In genomic region chrX:11446951-11447350, GRCh38 we compare ENCODE assay signal across 16 cellular contexts.
DNase-seq lines count a peak whose midpoint lies in the region; ATAC-seq, FAIRE-seq and TF ChIP-seq lines count a peak whose summit lies in the region.
"Had no signal": no experiment of that assay in that cellular context is flagged by ENCODE, and none has a peak within 500 bp of the region (broad histone marks: within the 10 kb centered on the region; RNA-seq: fewer than 3 reads in every experiment).

No MANE protein-coding gene starts in this region.

- no peak for ATAC-seq in GM21528 (IDR thresholded peaks at IDR 0.05; ENCODE audit: low FRiP score, unreplicated experiment)
- no peak for ATAC-seq in lower lobe of right lung

- no peak overlapping the region for H4K8ac ChIP-seq in mesenchymal stem cell (ENCODE audit: low read length)

- no peak for TF ChIP-seq POLR2A in endothelial cell of umbilical vein (IDR thresholded peaks at IDR 0.05; ENCODE audit: low read depth, low read length)
- no peak for TF ChIP-seq POLR2A in thyroid gland (IDR thresholded peaks at IDR 0.05)

- H3K27me3 ChIP-seq in endothelial cell of umbilical vein (ENCODE audit: control insufficient read depth in 2 of 2, insufficient read depth in 2 of 2, low read length in 2 of 2) (no peaks in the 10 kb centered on the region), mesenchymal stem cell (ENCODE audit: control insufficient read depth in 1 of 2, insufficient read depth in 1 of 2, low read length in 2 of 2) (no peaks in the 10 kb centered on the region), thyroid gland (no peaks in the 10 kb centered on the region), lower lobe of right lung (ENCODE audit: low read depth) (no peaks in the 10 kb centered on the region)
- no peaks in the 10 kb centered on the region for H3K27me3 ChIP-seq in CD8-positive, alpha-beta memory T cell (ENCODE audit: insufficient read depth, low read length, poor library complexity, severe bottlenecking)

- H3K18ac ChIP-seq in mesenchymal stem cell (ENCODE audit: low read depth in 1 of 2, low read length in 2 of 2) = no peak overlapping the region

- H4K20me1 ChIP-seq in endothelial cell of umbilical vein (replicated peaks; ENCODE audit: control insufficient read depth, extremely low read depth, insufficient read depth, low read length) = no peaks in the 10 kb centered on the region

- no peak overlapping the region for H3K23ac ChIP-seq in mesenchymal stem cell (ENCODE audit: low read length in 2 of 2)

- no peak overlapping the region for H3K4me3 Mint-ChIP-seq in CD8-positive, alpha-beta memory T cell
- H3K4me3 Mint-ChIP-seq: IgD-negative memory B cell had no signal

- no peak for TF ChIP-seq CTCF in endothelial cell of umbilical vein (IDR thresholded peaks at IDR 0.05; ENCODE audit: extremely low read depth in 1 of 2, insufficient read depth in 1 of 2, low read depth in 1 of 2, low read length in 2 of 2)
- TF ChIP-seq CTCF in thyroid gland (IDR thresholded peaks at IDR 0.05) = no peak
- TF ChIP-seq CTCF in lower lobe of right lung (IDR thresholded peaks at IDR 0.05) = no peak

- H3K79me2 ChIP-seq in endothelial cell of umbilical vein (ENCODE audit: control insufficient read depth, insufficient read depth, low read length) = no peaks in the 10 kb centered on the region

- H3K4me1 Mint-ChIP-seq in CD8-positive, alpha-beta memory T cell = no peaks in the 10 kb centered on the region

- no peak overlapping the region for H2AK5ac ChIP-seq in mesenchymal stem cell (ENCODE audit: low read length, severe bottlenecking)

- intact Hi-C loops in endothelial cell of umbilical vein (cut with micrococcal nuclease) = no loop called here
- intact Hi-C loops in thyroid gland (cut with DNase I) = no loop called here
- intact Hi-C loops in lower lobe of right lung (cut with DNase I) = no loop called here

- CTCF ChIA-PET in endothelial cell of umbilical vein (lab: Charles Lee) = no interaction called here
- CTCF ChIA-PET in CD8-positive, alpha-beta memory T cell (lab: Charles Lee) = no interaction called here

- no peak overlapping the region for H3K4me3 ChIP-seq in endothelial cell of umbilical vein (replicated peaks in 1 of 3; ENCODE audit: insufficient read depth in 1 of 3, low read depth in 1 of 3, low read length in 3 of 3)
- H3K4me3 ChIP-seq in mesenchymal stem cell (ENCODE audit: insufficient read depth in 1 of 2, low read depth in 1 of 2, low read length in 2 of 2) = no peak overlapping the region
- H3K4me3 ChIP-seq in thyroid gland (replicated peaks in 1 of 3) = no peak overlapping the region
- no peak overlapping the region for H3K4me3 ChIP-seq in lower lobe of right lung
- no peak overlapping the region for H3K4me3 ChIP-seq in CD8-positive, alpha-beta memory T cell (ENCODE audit: low read length)
- H3K4me3 ChIP-seq: BLaER1 treated with 17β-estradiol and CSF1 and Interleukin-3, amounts not matched to agents 10 nM and 100 nM; SK-N-MC had no signal

- H3K36me3 Mint-ChIP-seq in CD8-positive, alpha-beta memory T cell = no peaks in the 10 kb centered on the region
- H3K36me3 Mint-ChIP-seq: IgD-negative memory B cell had no signal

- no peak overlapping the region for H3K4me2 ChIP-seq in endothelial cell of umbilical vein (ENCODE audit: insufficient read depth, low read length)
- H3K4me2 ChIP-seq in mesenchymal stem cell (ENCODE audit: low read length, poor library complexity, severe bottlenecking) = no peak overlapping the region
- H3K4me2 ChIP-seq: BLaER1 treated with 17β-estradiol and CSF1 and Interleukin-3, amounts not matched to agents 10 nM and 100 nM had no signal

- H2BK12ac ChIP-seq in mesenchymal stem cell (ENCODE audit: low read length in 2 of 2) = no peak overlapping the region

- no TSS peak for BruUV-seq in endothelial cell of umbilical vein (replicated peaks; lab: Mats Ljungman, UMichigan)

- H2BK5ac ChIP-seq in mesenchymal stem cell (ENCODE audit: low read depth, low read length, poor library complexity, severe bottlenecking) = no peak overlapping the region

- no peaks in the 10 kb centered on the region for H3K9me3 ChIP-seq in endothelial cell of umbilical vein (replicated peaks; ENCODE audit: control insufficient read depth, insufficient read depth, low read length)
- H3K9me3 ChIP-seq in mesenchymal stem cell (ENCODE audit: control insufficient read depth, low read length) = no peaks in the 10 kb centered on the region
- H3K9me3 ChIP-seq in thyroid gland = no peaks in the 10 kb centered on the region
- H3K9me3 ChIP-seq in lower lobe of right lung = no peaks in the 10 kb centered on the region
- H3K9me3 ChIP-seq in CD8-positive, alpha-beta memory T cell (ENCODE audit: low read length) = no peaks in the 10 kb centered on the region

- H2BK15ac ChIP-seq in mesenchymal stem cell (ENCODE audit: low read depth, poor library complexity, severe bottlenecking) = no peak overlapping the region

- H3K9ac ChIP-seq in endothelial cell of umbilical vein (replicated peaks; ENCODE audit: extremely low read depth, insufficient read depth, low read length) (no peak overlapping the region), mesenchymal stem cell (ENCODE audit: low read length) (peak overlapping the region; percentile 61)
- H3K9ac ChIP-seq: BLaER1 treated with 17β-estradiol and CSF1 and Interleukin-3, amounts not matched to agents 10 nM and 100 nM had no signal

- no peaks in the 10 kb centered on the region for H3K9me1 ChIP-seq in endothelial cell of umbilical vein (replicated peaks; ENCODE audit: control insufficient read depth, extremely low read depth, insufficient read depth, low read length)

- dilution Hi-C loops in endothelial cell of umbilical vein (cut with MboI; ENCODE audit: extremely low pct_ligation_motif_present, low sequenced_read_pairs) = no loop called here

- H3K27ac ChIP-seq in endothelial cell of umbilical vein (ENCODE audit: insufficient read depth, low read depth, low read length) (no peak overlapping the region), mesenchymal stem cell (ENCODE audit: low read length, poor library complexity, severe bottlenecking) (no peak overlapping the region), thyroid gland (peak overlapping the region; percentile 32 to 74 (median 68)), lower lobe of right lung (no peak overlapping the region)
- no peak overlapping the region for H3K27ac ChIP-seq in CD8-positive, alpha-beta memory T cell (ENCODE audit: low read depth, low read length)
- H3K27ac ChIP-seq: BLaER1 treated with 17β-estradiol and CSF1 and Interleukin-3, amounts not matched to agents 10 nM and 100 nM; SK-N-MC had no signal

- DNase-seq in NCI-H460 (ENCODE audit: extremely low read depth, low read depth) = peak; percentile 77
- peak; percentile 6 for DNase-seq in endothelial cell of umbilical vein (ENCODE audit: low read depth, low spot score)
- DNase-seq in mesenchymal stem cell = no peak
- no peak for DNase-seq in thyroid gland
- no peak for DNase-seq in NCI-H1105 treated with DMSO at 0.1 percent for 48 hours (lab: John Stamatoyannopoulos, UW)
- DNase-seq in lower lobe of right lung = no peak
- no peak for DNase-seq in CD8-positive, alpha-beta memory T cell
- DNase-seq: DMS153, HCEC 1CT, MV-4-11, NCI-H146, NCI-H748 treated with DMSO at 0.1 percent for 48 hours had no signal

- POLR2A ChIA-PET in endothelial cell of umbilical vein (lab: Charles Lee) = no interaction called here
- POLR2A ChIA-PET in CD8-positive, alpha-beta memory T cell (lab: Charles Lee) = no interaction called here

- WGBS in mesenchymal stem cell = no CpG with 5 or more reads among the region's 4 CpGs
- 82 to 86% methylated on average over 4 of the region's 4 CpGs for WGBS in thyroid gland, 2 donors

- no peak overlapping the region for H4K91ac ChIP-seq in mesenchymal stem cell (ENCODE audit: low read length)

- H3K27me3 Mint-ChIP-seq in CD8-positive, alpha-beta memory T cell = peaks cover 0 to 5% of the 10 kb centered on the region in 2 donors

- H3K4ac ChIP-seq in mesenchymal stem cell (ENCODE audit: low read depth in 1 of 2, low read length in 2 of 2) = no peak overlapping the region

- H3K4me1 ChIP-seq in endothelial cell of umbilical vein (ENCODE audit: control insufficient read depth, extremely low read depth, insufficient read depth, low read length) (no peaks in the 10 kb centered on the region), mesenchymal stem cell (ENCODE audit: control insufficient read depth, insufficient read depth, low read depth, low read length) (no peaks in the 10 kb centered on the region), thyroid gland (peaks cover 0 to 4% of the 10 kb centered on the region in 2 donors), lower lobe of right lung (no peaks in the 10 kb centered on the region)
- H3K4me1 ChIP-seq in CD8-positive, alpha-beta memory T cell (ENCODE audit: insufficient read depth, low read length) = no peaks in the 10 kb centered on the region

- no peaks in the 10 kb centered on the region for H3K9me3 Mint-ChIP-seq in CD8-positive, alpha-beta memory T cell

- no peak overlapping the region for H3K14ac ChIP-seq in mesenchymal stem cell (ENCODE audit: low read length in 2 of 2)

- no peaks in the 10 kb centered on the region for H3K36me3 ChIP-seq in endothelial cell of umbilical vein (ENCODE audit: control insufficient read depth in 2 of 2, extremely low read depth in 1 of 2, insufficient read depth in 2 of 2, low read length in 2 of 2)
- no peaks in the 10 kb centered on the region for H3K36me3 ChIP-seq in mesenchymal stem cell (ENCODE audit: control insufficient read depth in 1 of 2, insufficient read depth in 2 of 2, low read depth in 1 of 2, low read length in 2 of 2)
- no peaks in the 10 kb centered on the region for H3K36me3 ChIP-seq in thyroid gland
- H3K36me3 ChIP-seq in lower lobe of right lung = no peaks in the 10 kb centered on the region
- H3K36me3 ChIP-seq in CD8-positive, alpha-beta memory T cell (ENCODE audit: insufficient read depth, low read length) = no peaks in the 10 kb centered on the region
- H3K36me3 ChIP-seq: BLaER1 treated with 17β-estradiol and CSF1 and Interleukin-3, amounts not matched to agents 10 nM and 100 nM had no signal

- no peaks in the 10 kb centered on the region for H3K79me1 ChIP-seq in mesenchymal stem cell (replicated peaks; ENCODE audit: low read length, poor library complexity, severe bottlenecking)

- FAIRE-seq in endothelial cell of umbilical vein (lab: Jason Lieb, UNC) = peak; percentile 46

- no peak overlapping the region for H3K27ac Mint-ChIP-seq in CD8-positive, alpha-beta memory T cell
- H3K27ac Mint-ChIP-seq: IgD-negative memory B cell had no signal

- no peak overlapping the region for H2AFZ ChIP-seq in endothelial cell of umbilical vein (ENCODE audit: low read depth, low read length)
- H2AFZ ChIP-seq in mesenchymal stem cell (ENCODE audit: low read depth, low read length) = no peak overlapping the region

- no peak overlapping the region for H2BK120ac ChIP-seq in mesenchymal stem cell (ENCODE audit: low read depth, low read length)

TF ChIP-seq in endothelial cell of umbilical vein, 7 proteins besides CTCF, POLR2A, EP300 and RAD21 (continues in another document):
- TF ChIP-seq FOS (IDR thresholded peaks at IDR 0.05; ENCODE audit: borderline replicate concordance, insufficient read depth, low read length) (no peak), MYC (IDR thresholded peaks at IDR 0.05; ENCODE audit: low read depth, low read length) (no peak)
- TF ChIP-seq, protein P1, sequence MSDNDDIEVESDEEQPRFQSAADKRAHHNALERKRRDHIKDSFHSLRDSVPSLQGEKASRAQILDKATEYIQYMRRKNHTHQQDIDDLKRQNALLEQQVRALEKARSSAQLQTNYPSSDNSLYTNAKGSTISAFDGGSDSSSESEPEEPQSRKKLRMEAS (IDR thresholded peaks at IDR 0.05; ENCODE audit: insufficient read depth, insufficient read length) = no peak

Comparison
In these comparisons a context has a peak if more than half of its experiments do, and no peak if none do; other contexts are left out.
1. DNase-seq: peak in NCI-H460 (single experiment) and endothelial cell of umbilical vein (single experiment); none in mesenchymal stem cell (single experiment), thyroid gland (0 of 2), NCI-H1105 treated with DMSO at 0.1 percent for 48 hours (single experiment), lower lobe of right lung (single experiment) and CD8-positive, alpha-beta memory T cell (0 of 5).
2. H3K27ac ChIP-seq: peak in thyroid gland (3 of 3); none in endothelial cell of umbilical vein (single experiment), mesenchymal stem cell (single experiment), lower lobe of right lung (single experiment) and CD8-positive, alpha-beta memory T cell (single experiment).